ENCODE assay signal across 1 cellular context in the genomic region with DNA sequence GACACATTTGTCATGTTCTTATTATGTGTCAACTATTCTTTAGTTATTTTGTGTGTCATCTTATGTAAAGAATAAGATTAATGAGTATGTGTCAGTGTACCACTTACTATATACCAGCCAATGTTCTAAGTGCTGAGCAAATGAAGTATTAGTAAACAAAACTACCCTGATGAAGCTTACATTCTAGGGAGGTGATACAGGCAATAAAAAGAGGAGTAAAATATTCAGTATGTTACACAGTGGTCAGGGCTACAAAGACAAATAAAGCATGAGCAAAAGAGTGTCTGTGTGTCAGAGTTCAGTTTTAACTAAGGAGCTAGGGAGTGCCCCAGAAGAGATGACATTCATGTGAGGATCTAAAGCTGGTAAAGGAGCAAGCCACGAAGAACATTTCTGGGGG.
TF ChIP-seq lines count a peak whose summit lies in the region.

No MANE protein-coding gene starts in this region.

TF ChIP-seq in WTC11, 78 proteins besides CTCF, POLR2A, EP300 and RAD21 (continued from another document):
- TF ChIP-seq, protein P1, sequence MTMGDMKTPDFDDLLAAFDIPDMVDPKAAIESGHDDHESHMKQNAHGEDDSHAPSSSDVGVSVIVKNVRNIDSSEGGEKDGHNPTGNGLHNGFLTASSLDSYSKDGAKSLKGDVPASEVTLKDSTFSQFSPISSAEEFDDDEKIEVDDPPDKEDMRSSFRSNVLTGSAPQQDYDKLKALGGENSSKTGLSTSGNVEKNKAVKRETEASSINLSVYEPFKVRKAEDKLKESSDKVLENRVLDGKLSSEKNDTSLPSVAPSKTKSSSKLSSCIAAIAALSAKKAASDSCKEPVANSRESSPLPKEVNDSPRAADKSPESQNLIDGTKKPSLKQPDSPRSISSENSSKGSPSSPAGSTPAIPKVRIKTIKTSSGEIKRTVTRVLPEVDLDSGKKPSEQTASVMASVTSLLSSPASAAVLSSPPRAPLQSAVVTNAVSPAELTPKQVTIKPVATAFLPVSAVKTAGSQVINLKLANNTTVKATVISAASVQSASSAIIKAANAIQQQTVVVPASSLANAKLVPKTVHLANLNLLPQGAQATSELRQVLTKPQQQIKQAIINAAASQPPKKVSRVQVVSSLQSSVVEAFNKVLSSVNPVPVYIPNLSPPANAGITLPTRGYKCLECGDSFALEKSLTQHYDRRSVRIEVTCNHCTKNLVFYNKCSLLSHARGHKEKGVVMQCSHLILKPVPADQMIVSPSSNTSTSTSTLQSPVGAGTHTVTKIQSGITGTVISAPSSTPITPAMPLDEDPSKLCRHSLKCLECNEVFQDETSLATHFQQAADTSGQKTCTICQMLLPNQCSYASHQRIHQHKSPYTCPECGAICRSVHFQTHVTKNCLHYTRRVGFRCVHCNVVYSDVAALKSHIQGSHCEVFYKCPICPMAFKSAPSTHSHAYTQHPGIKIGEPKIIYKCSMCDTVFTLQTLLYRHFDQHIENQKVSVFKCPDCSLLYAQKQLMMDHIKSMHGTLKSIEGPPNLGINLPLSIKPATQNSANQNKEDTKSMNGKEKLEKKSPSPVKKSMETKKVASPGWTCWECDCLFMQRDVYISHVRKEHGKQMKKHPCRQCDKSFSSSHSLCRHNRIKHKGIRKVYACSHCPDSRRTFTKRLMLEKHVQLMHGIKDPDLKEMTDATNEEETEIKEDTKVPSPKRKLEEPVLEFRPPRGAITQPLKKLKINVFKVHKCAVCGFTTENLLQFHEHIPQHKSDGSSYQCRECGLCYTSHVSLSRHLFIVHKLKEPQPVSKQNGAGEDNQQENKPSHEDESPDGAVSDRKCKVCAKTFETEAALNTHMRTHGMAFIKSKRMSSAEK (CRISPR knock-in tag; IDR thresholded peaks at IDR 0.05; ENCODE audit: borderline replicate concordance) = no peak
- no peak for TF ChIP-seq ZNF396 (CRISPR knock-in tag; IDR thresholded peaks at IDR 0.05; ENCODE audit: borderline replicate concordance)
- TF ChIP-seq GTF2I (CRISPR knock-in tag; conservative IDR thresholded peaks at IDR 0.05) = no peak
- no peak for TF ChIP-seq CDX4 (CRISPR knock-in tag; IDR thresholded peaks at IDR 0.05; ENCODE audit: borderline replicate concordance)
